8 cellular contexts compared by ENCODE assay signal in genomic region chr10:27504007-27504890, GRCh38. TPM values are rescaled to one million over a fixed set of nuclear protein-coding genes. Genes with fewer than 3 reads are reported as not detected.
DNase-seq lines count a peak whose midpoint lies in the region; ATAC-seq, FAIRE-seq and TF ChIP-seq lines count a peak whose summit lies in the region.

Gene RAB18 (plus strand): TSS chr10:27504304. CDS start chr10:27504370, 66 bp downstream.

- ATAC-seq in GM19438 (IDR thresholded peaks at IDR 0.05; ENCODE audit: low read depth, unreplicated experiment) (peak; percentile 98), HG03575 (IDR thresholded peaks at IDR 0.05; ENCODE audit: extremely low read depth, insufficient number of reproducible peaks, low FRiP score, unreplicated experiment) (peak; percentile 94), HepG2 (peak; percentile 96)

- WGBS in HepG2 (ENCODE audit: low lambda C conversion rate) = 0% methylated on average over 23 of the region's 73 CpGs

- H3K4me3 ChIP-seq in HepG2 (replicated peaks in 1 of 3; ENCODE audit: insufficient read depth in 1 of 3, low read depth in 2 of 3, low read length in 3 of 3) = peak within 1 kb of the TSS; percentile 82 to 97 (median 90)

- H3K27me3 ChIP-seq in HepG2 (ENCODE audit: control insufficient read depth in 1 of 2, insufficient read depth in 2 of 2, low read length in 2 of 2) = no peaks in the 10 kb centered on the region

- POLR2A ChIA-PET in HepG2 (lab: Yijun Ruan, JAX) = interaction anchor here (0.9 to 1.8 kb wide), 4 partner anchors 264 to 1028 kb away, joined by 3 to 5 read pairs (median 4); partner anchors contain the start of genes ACBD5, MPP7, PDSS1 and WAC

- H4K20me1 ChIP-seq in HepG2 (ENCODE audit: insufficient read depth, low read length) = peaks cover 8% of the 10 kb centered on the region; the same call in 1 of the 2 replicates

- H3K27ac ChIP-seq in HepG2 (ENCODE audit: extremely low read length, insufficient read depth, low read length) = peak within 1 kb of the TSS; percentile 74

- in situ Hi-C loops in HepG2 (cut with HindIII; ENCODE audit: extremely low pct_ligation_motif_present, low pct_unique_long_range_greater_than_20kb) = no loop called here

- intact Hi-C loops in HepG2 (cut with micrococcal nuclease; ENCODE audit: unreplicated experiment) = loop anchor here (10.0 kb wide), 1 partner anchor 259 kb away; the partner anchor contains the start of gene ACBD5

- BruUV-seq in HepG2 (replicated peaks; lab: Mats Ljungman, UMichigan) = TSS peak; percentile 69

- 0 out of 2 replicates have a peak, but pooled peaks have one; percentile 39 for TF ChIP-seq CTCF in HepG2 (CRISPR knock-in tag; IDR thresholded peaks at IDR 0.05)

- peak within 1 kb of the TSS; percentile 100 for H2AFZ ChIP-seq in HepG2 (ENCODE audit: low read length)

- no peaks in the 10 kb centered on the region for H3K9me3 ChIP-seq in HepG2 (ENCODE audit: low read length)

- TF ChIP-seq EP300 in HepG2 (IDR thresholded peaks at IDR 0.05; ENCODE audit: low read depth in 2 of 2, low read length in 2 of 2) (peak in 1 of 2 experiments; percentile 60; a peak in 1 of 4 replicates), HepG2 (CRISPR knock-in tag; IDR thresholded peaks at IDR 0.05; ENCODE audit: borderline replicate concordance) (no peak)

- CTCF ChIA-PET in HepG2 (lab: Yijun Ruan, JAX; ENCODE audit: low intra/inter-chr PET ratio, low total read pairs) = no interaction called here

- H3K4me1 ChIP-seq in HepG2 (ENCODE audit: insufficient read depth, low read length) = peaks cover 27% of the 10 kb centered on the region

- H3K9ac ChIP-seq in HepG2 (ENCODE audit: insufficient read depth, low read depth, low read length) = peak within 1 kb of the TSS; percentile 90

- DNase-seq in CD1c-positive myeloid dendritic cell (ENCODE audit: extremely low spot score) (peak; percentile 99), NCI-H82 (lab: John Stamatoyannopoulos, UW) (peak; percentile 98), dermis microvascular lymphatic vessel endothelial cell (ENCODE audit: low read depth in 2 of 2) (peak; percentile 94 to 98), HepG2 (ENCODE audit: low spot score) (peak; percentile 91)
- peak; percentile 96 to 98 for DNase-seq in activated CD4-positive, alpha-beta T cell treated with anti-CD3 and anti-CD28 coated beads, Interleukin-2, amount 50 U/mL, for 48 hours
- DNase-seq in stimulated activated CD4-positive, alpha-beta T cell treated with anti-CD3 and anti-CD28 coated beads, Interleukin-4, amount 100 ng/mL, for 1 hour = peak; percentile 97

- peaks cover 46% of the 10 kb centered on the region for H3K79me2 ChIP-seq in HepG2 (ENCODE audit: insufficient read depth, low read length)

- peak within 1 kb of the TSS; percentile 88 for H3K4me2 ChIP-seq in HepG2 (ENCODE audit: low read depth, low read length)

- TF ChIP-seq RAD21 in HepG2 (CRISPR knock-in tag; IDR thresholded peaks at IDR 0.05) = 0 out of 2 replicates have a peak, but pooled peaks have one; percentile 12

- H3K36me3 ChIP-seq in HepG2 (replicated peaks in 1 of 2; ENCODE audit: control insufficient read depth in 1 of 2, insufficient read depth in 2 of 2, low read length in 2 of 2) = no peaks in the 10 kb centered on the region; a peak in 1 of 5 replicates

- TF ChIP-seq POLR2A in HepG2 (IDR thresholded peaks at IDR 0.05; ENCODE audit: insufficient read depth in 1 of 2, low read depth in 2 of 2, low read length in 2 of 2) = peak; percentile 92 to 94

- FAIRE-seq in HepG2 (lab: Jason Lieb, UNC) = peak; percentile 76

TF ChIP-seq in HepG2, 621 proteins besides CTCF, POLR2A, EP300 and RAD21 (continues in another document):
- TF ChIP-seq NR1H2 (CRISPR knock-in tag; IDR thresholded peaks at IDR 0.05; ENCODE audit: borderline replicate concordance, low read depth) (peak; percentile 87; the same call in 1 of the 2 replicates), ZFAT (CRISPR knock-in tag; conservative IDR thresholded peaks at IDR 0.05) (0 out of 2 replicates have a peak, but pooled peaks have one; percentile 67), ZIK1 (CRISPR knock-in tag; IDR thresholded peaks at IDR 0.05; ENCODE audit: borderline replicate concordance, low read depth) (peak; percentile 72; the same call in 1 of the 2 replicates), HMGA1 (CRISPR knock-in tag; conservative IDR thresholded peaks at IDR 0.05) (no peak), RARA (CRISPR knock-in tag; IDR thresholded peaks at IDR 0.05) (peak; percentile 30; the same call in 1 of the 2 replicates), UBTF (CRISPR knock-in tag; IDR thresholded peaks at IDR 0.05) (peak; percentile 99), TARDBP (CRISPR knock-in tag; IDR thresholded peaks at IDR 0.05) (peak; percentile 78), IRF1 (CRISPR knock-in tag; IDR thresholded peaks at IDR 0.05; ENCODE audit: low read depth) (peak; percentile 72; the same call in 1 of the 2 replicates), BRF2 (CRISPR knock-in tag; IDR thresholded peaks at IDR 0.05) (peak; percentile 49; the same call in 1 of the 2 replicates), ZBTB26 (CRISPR knock-in tag; IDR thresholded peaks at IDR 0.05; ENCODE audit: borderline replicate concordance) (peak; percentile 80; the same call in 1 of the 2 replicates), ZNF768 (CRISPR knock-in tag; IDR thresholded peaks at IDR 0.05) (peak; percentile 49; the same call in 1 of the 2 replicates), TOE1 (CRISPR knock-in tag; IDR thresholded peaks at IDR 0.05) (0 out of 2 replicates have a peak, but pooled peaks have one; percentile 21)

RNA-seq across cellular contexts. Expression of gene RAB18, which starts in this region (rescaled TPM):
- total RNA-seq in dermis microvascular lymphatic vessel endothelial cell (31.3 and 38.7 TPM in 2 replicates), HepG2 (2016; rRNA removed; fragmentation: Illumina TruSeq; extraction: Trizol) (69.1 and 114 TPM in 2 replicates)
- 5.3 and 8.7 TPM in 2 replicates for total RNA-seq in HepG2 (2016; cell fraction: cytosol; rRNA removed; fragmentation: Illumina TruSeq; extraction: Trizol; ENCODE audit: low read depth)
- total RNA-seq in HepG2 (2016; cell fraction: insoluble cytoplasmic fraction; rRNA removed; fragmentation: Illumina TruSeq; extraction: Trizol) = 69.8 and 121 TPM in 2 replicates
- total RNA-seq in HepG2 (2016; cell fraction: membrane; rRNA removed; fragmentation: Illumina TruSeq; extraction: Trizol) = 20.5 and 23.7 TPM in 2 replicates
- total RNA-seq in HepG2 (2016; cell fraction: nucleus; rRNA removed; fragmentation: Illumina TruSeq; extraction: Trizol) = 32.7 and 36.9 TPM in 2 replicates
- 19.0 and 22.3 TPM in 2 replicates for polyA plus RNA-seq in HepG2 (2011; rRNA removed)
- 6.2 and 13.3 TPM in 2 replicates for polyA plus RNA-seq in HepG2 (2011; cell fraction: cytosol; rRNA removed)
- 9.9 and 16.7 TPM in 2 replicates for polyA plus RNA-seq in HepG2 (2011; cell fraction: nucleus; rRNA removed)
- 39.1 and 52.9 TPM in 2 replicates for polyA plus RNA-seq in HepG2 (2012)
- 6.8 and 7.7 TPM in 2 replicates for polyA plus RNA-seq in HepG2 (2016; cell fraction: cytosol; fragmentation: Illumina TruSeq; extraction: Trizol; ENCODE audit: low read depth)
- 119 and 125 TPM in 2 replicates for polyA plus RNA-seq in HepG2 (2016; cell fraction: insoluble cytoplasmic fraction; fragmentation: Illumina TruSeq; extraction: Trizol; ENCODE audit: low read depth)
- 10.7 and 12.3 TPM in 2 replicates for polyA plus RNA-seq in HepG2 (2016; cell fraction: membrane; fragmentation: Illumina TruSeq; extraction: Trizol; ENCODE audit: low read depth)
- 38.9 and 44.7 TPM in 2 replicates for polyA plus RNA-seq in HepG2 (2016; cell fraction: nucleus; fragmentation: Illumina TruSeq; extraction: Trizol; ENCODE audit: insufficient read depth, low read depth)
- 3.9 and 4.0 TPM in 2 replicates for polyA minus RNA-seq in HepG2 (2011; rRNA and poly(A)+ RNA removed; ENCODE audit: low replicate concordance)
- polyA minus RNA-seq in HepG2 (2011; cell fraction: cytosol; rRNA and poly(A)+ RNA removed) = 16.6 and 25.1 TPM in 2 replicates
- 42.5 and 45.6 TPM in 2 replicates for polyA minus RNA-seq in HepG2 (2011; cell fraction: nucleus; rRNA and poly(A)+ RNA removed)

Comparison
In these comparisons a context has a peak if more than half of its experiments do, and no peak if none do; other contexts are left out.
1. Peak in every context shown above with its lines: DNase-seq, ATAC-seq, H3K4me3 ChIP-seq and H3K27ac ChIP-seq.